24 cellular contexts compared by ENCODE assay signal in the genomic region with DNA sequence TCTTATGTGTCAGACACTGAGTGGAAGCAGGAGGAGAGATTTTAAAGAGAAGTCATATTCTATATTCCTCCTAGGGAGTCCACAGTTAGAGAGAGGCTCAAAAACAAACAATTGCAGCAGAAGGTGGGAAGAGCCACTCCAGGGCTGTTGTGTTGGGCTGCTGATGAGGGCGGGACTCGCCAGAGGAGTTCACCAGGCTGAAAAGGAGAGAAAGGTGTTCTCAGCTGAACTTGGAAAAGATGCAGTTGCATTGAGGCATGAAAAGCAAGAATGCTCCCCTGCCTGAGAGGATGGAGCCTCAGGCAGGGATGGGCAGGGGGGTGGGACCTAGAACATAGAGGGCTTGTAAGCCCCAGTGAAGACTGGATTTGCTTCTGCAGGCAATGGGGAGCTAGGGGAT.
"Had no signal": no experiment of that assay in that cellular context is flagged by ENCODE, and none has a peak within 500 bp of the region (broad histone marks: within the 10 kb centered on the region; RNA-seq: fewer than 3 reads in every experiment).

No MANE protein-coding gene starts in this region.

- FAIRE-seq: colon, endothelial cell of umbilical vein, islet of Langerhans, keratinocyte had no signal

- H3K9me3 ChIP-seq: esophagus squamous epithelium, gastrocnemius medialis, heart right ventricle, lower lobe of right lung, mucosa of descending colon had no signal

- H3K4me1 ChIP-seq: gastrocnemius medialis had no signal

- H3K4me3 Mint-ChIP-seq: mesothelial cell of epicardium had no signal

- H3K27me3 ChIP-seq: gastrocnemius medialis, heart right ventricle had no signal

- H3K36me3 Mint-ChIP-seq: mesothelial cell of epicardium had no signal

- ATAC-seq: gastrocnemius medialis, heart right ventricle, left cardiac atrium, left lobe of liver, left ventricle myocardium superior, lower lobe of right lung, mucosa of descending colon had no signal

- H3K4me3 ChIP-seq: coronary artery, dorsolateral prefrontal cortex, esophagus squamous epithelium, gastrocnemius medialis, heart right ventricle, lower lobe of right lung, mucosa of descending colon had no signal

- H3K27ac Mint-ChIP-seq: mesothelial cell of epicardium had no signal

- DNase-seq: dermis blood vessel endothelial cell; dorsolateral prefrontal cortex; effector CD4-positive, alpha-beta T cell; effector memory CD4-positive, alpha-beta T cell; esophagus squamous epithelium; foreskin fibroblast; foreskin melanocyte; gastrocnemius medialis; glutamatergic neuron; head of caudate nucleus; heart right ventricle; hippocampal formation; left cardiac atrium; left ventricle myocardium superior; lower lobe of right lung; mesenchymal stem cell; mucosa of descending colon had no signal

- H3K36me3 ChIP-seq: esophagus squamous epithelium, gastrocnemius medialis, heart right ventricle, lower lobe of right lung had no signal

- H3K9me3 Mint-ChIP-seq: mesothelial cell of epicardium had no signal

- H3K27ac ChIP-seq: coronary artery, dorsolateral prefrontal cortex, esophagus squamous epithelium, gastrocnemius medialis, heart right ventricle, lower lobe of right lung had no signal
